10 cellular contexts compared by ENCODE assay signal in genomic region chr10:75295901-75296441, GRCh38.
A peak's percentile ranks its signal among the peaks of the same experiment; 100 is the strongest.
DNase-seq lines count a peak whose midpoint lies in the region; ATAC-seq, FAIRE-seq and TF ChIP-seq lines count a peak whose summit lies in the region.
"Had no signal": no experiment of that assay in that cellular context is flagged by ENCODE, and none has a peak within 500 bp of the region (broad histone marks: within the 10 kb centered on the region; RNA-seq: fewer than 3 reads in every experiment).

No MANE protein-coding gene starts in this region.

- TF ChIP-seq EP300 in gastroesophageal sphincter (IDR thresholded peaks at IDR 0.05), result no peak

- no peak for DNase-seq in RWPE2 (ENCODE audit: low spot score)
- DNase-seq in pancreas, result peak in 3 of 6 donors; percentile 40 to 46 (median 43)
- no peak for DNase-seq in stimulated activated CD4-positive, alpha-beta T cell treated with anti-CD3 and anti-CD28 coated beads, Interleukin-2, amount 100 ng/mL, for 24 hours
- DNase-seq in HCEC 1CT, result no peak
- DNase-seq in occipital lobe (lab: John Stamatoyannopoulos, UW), result no peak
- DNase-seq: activated CD4-positive, alpha-beta memory T cell treated with anti-CD3 and anti-CD28 coated beads, Interleukin-2, amount 10 ng/mL, durations not matched to agents 7 days and 5 days; BE2C had no signal

- no peaks in the 10 kb centered on the region for H3K36me3 ChIP-seq in BLaER1 treated with 17β-estradiol and CSF1 and Interleukin-3, amounts not matched to agents 10 nM and 100 nM
- H3K36me3 ChIP-seq in RWPE2 (ENCODE audit: low read depth) (no peaks in the 10 kb centered on the region), gastroesophageal sphincter (no peaks in the 10 kb centered on the region), pancreas (no peaks in the 10 kb centered on the region)
- H3K36me3 ChIP-seq: BE2C had no signal

- intact Hi-C loops in pancreas (cut with DNase I), result loop anchor here in 2 of 3 donors (10.0 kb wide), 2 partner anchors 89 to 99 kb away; no protein-coding TSS in a partner anchor

- peak overlapping the region in 8 of 10 experiments; percentile 61 to 77 (median 68); a peak in 12 of 20 replicates for H3K4me3 ChIP-seq in BLaER1 treated with 17β-estradiol and CSF1 and Interleukin-3, amounts not matched to agents 10 nM and 100 nM
- H3K4me3 ChIP-seq in RWPE2 (ENCODE audit: severe bottlenecking) (no peak overlapping the region), gastroesophageal sphincter (peak overlapping the region in 1 of 2 donors; percentile 69), pancreas (peak overlapping the region in 2 of 4 donors; percentile 58 to 60)

- H3K27ac ChIP-seq in BLaER1 treated with 17β-estradiol and CSF1 and Interleukin-3, amounts not matched to agents 10 nM and 100 nM, result no peak overlapping the region
- peak overlapping the region; percentile 79 for H3K27ac ChIP-seq in RWPE2 (ENCODE audit: poor library complexity, severe bottlenecking)
- peak overlapping the region; percentile 78 to 96 (median 90) for H3K27ac ChIP-seq in gastroesophageal sphincter
- peak overlapping the region; percentile 95 to 99 (median 98) for H3K27ac ChIP-seq in pancreas

- TF ChIP-seq CTCF in RWPE2 (IDR thresholded peaks at IDR 0.05; ENCODE audit: poor library complexity, severe bottlenecking), result no peak
- TF ChIP-seq CTCF in gastroesophageal sphincter (IDR thresholded peaks at IDR 0.05), result no peak
- no peak for TF ChIP-seq CTCF in pancreas (IDR thresholded peaks at IDR 0.05)

- no peaks in the 10 kb centered on the region for H4K20me1 ChIP-seq in BLaER1 treated with 17β-estradiol and CSF1 and Interleukin-3, amounts not matched to agents 10 nM and 100 nM

- ATAC-seq in RWPE2 (ENCODE audit: low read depth) (no peak), gastroesophageal sphincter (peak; percentile 2), pancreas (peak; percentile 11 to 44 (median 27)), HG03175 (IDR thresholded peaks at IDR 0.05; ENCODE audit: unreplicated experiment) (no peak)

- 19 to 25% methylated on average over 8 to 10 of the region's 10 CpGs for WGBS in gastroesophageal sphincter (ENCODE audit: low coverage in 1 of 2), 2 donors
- WGBS in pancreas, 2 donors, result 36 to 38% methylated on average over 10 of the region's 10 CpGs

- no peak for TF ChIP-seq POLR2A in gastroesophageal sphincter (IDR thresholded peaks at IDR 0.05)

- peak overlapping the region in 7 of 11 experiments; percentile 74 to 83 (median 81); a peak in 7 of 22 replicates for H3K9ac ChIP-seq in BLaER1 treated with 17β-estradiol and CSF1 and Interleukin-3, amounts not matched to agents 10 nM and 100 nM

- peaks cover 0 to 22% (median 0%) of the 10 kb centered on the region in 11 experiments; a peak in 6 of 22 replicates for H3K27me3 ChIP-seq in BLaER1 treated with 17β-estradiol and CSF1 and Interleukin-3, amounts not matched to agents 10 nM and 100 nM
- no peaks in the 10 kb centered on the region for H3K27me3 ChIP-seq in RWPE2 (ENCODE audit: insufficient read depth, poor library complexity, severe bottlenecking)
- H3K27me3 ChIP-seq in gastroesophageal sphincter, result no peaks in the 10 kb centered on the region
- no peaks in the 10 kb centered on the region for H3K27me3 ChIP-seq in pancreas
- H3K27me3 ChIP-seq: BE2C had no signal

- peaks cover 0 to 9% (median 0%) of the 10 kb centered on the region in 11 experiments; a peak in 5 of 22 replicates for H3K9me3 ChIP-seq in BLaER1 treated with 17β-estradiol and CSF1 and Interleukin-3, amounts not matched to agents 10 nM and 100 nM (replicated peaks in 1 of 11)
- H3K9me3 ChIP-seq in RWPE2 (ENCODE audit: severe bottlenecking) (no peaks in the 10 kb centered on the region), gastroesophageal sphincter (peaks cover 0 to 4% (median 0%) of the 10 kb centered on the region in 3 donors), pancreas (no peaks in the 10 kb centered on the region)
- H3K9me3 ChIP-seq: BE2C had no signal

- peak overlapping the region; percentile 72 to 95 (median 84); a peak in 21 of 22 replicates for H3K4me2 ChIP-seq in BLaER1 treated with 17β-estradiol and CSF1 and Interleukin-3, amounts not matched to agents 10 nM and 100 nM

- H3K4me1 ChIP-seq in BLaER1 treated with 17β-estradiol and CSF1 and Interleukin-3, amounts not matched to agents 10 nM and 100 nM, result peaks cover 4 to 20% (median 13%) of the 10 kb centered on the region in 10 experiments; a peak in 18 of 20 replicates
- H3K4me1 ChIP-seq in RWPE2 (ENCODE audit: insufficient read depth, poor library complexity, severe bottlenecking) (peaks cover 16% of the 10 kb centered on the region), gastroesophageal sphincter (peaks cover 5 to 42% (median 9%) of the 10 kb centered on the region in 3 donors), pancreas (peaks cover 17 to 29% (median 27%) of the 10 kb centered on the region in 3 donors)

- no peak for FAIRE-seq in pancreas (lab: Jason Lieb, UNC)

Comparison
In these comparisons a context has a peak if more than half of its experiments do, and no peak if none do; other contexts are left out.
1. H3K27ac ChIP-seq: peak in RWPE2 (single experiment), gastroesophageal sphincter (4 of 4) and pancreas (4 of 4); none in BLaER1 treated with 17β-estradiol and CSF1 and Interleukin-3, amounts not matched to agents 10 nM and 100 nM (0 of 11).
2. ATAC-seq: peak in gastroesophageal sphincter (single experiment) and pancreas (4 of 4); none in RWPE2 (single experiment) and HG03175 (single experiment).